ENCODE assay signal across 8 cellular contexts in the genomic region with DNA sequence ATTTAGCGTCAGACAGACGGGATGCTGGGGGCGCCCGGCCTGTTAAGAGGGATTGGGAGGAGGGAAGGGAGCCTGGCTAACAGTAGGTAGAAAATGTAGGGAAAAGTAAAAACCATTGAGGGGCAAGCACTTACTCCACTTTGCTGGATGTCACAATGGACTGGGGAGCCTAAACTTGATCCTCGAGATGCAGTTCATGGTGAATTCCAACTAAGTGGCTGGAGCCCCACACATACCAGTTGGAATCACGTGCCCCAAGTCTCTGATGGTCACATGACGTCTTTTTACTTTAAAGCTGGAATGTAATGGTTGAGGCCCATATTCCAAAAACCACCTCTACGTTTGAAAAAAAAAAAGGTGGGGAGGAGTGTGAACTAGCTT. TPM values are rescaled to one million over a fixed set of nuclear protein-coding genes. Genes with fewer than 3 reads are reported as not detected.
DNase-seq lines count a peak whose midpoint lies in the region; ATAC-seq and TF ChIP-seq lines count a peak whose summit lies in the region.

No MANE protein-coding gene starts in this region.

- no peak for DNase-seq in activated naive CD8-positive, alpha-beta T cell treated with anti-CD3 and anti-CD28 coated beads, Interleukin-2, amount 50 U/mL, for 24 hours
- DNase-seq in lung (ENCODE audit: low spot score) (no peak), aorta (no peak), DMS53 treated with DMSO at 0.1 percent for 48 hours (lab: John Stamatoyannopoulos, UW; ENCODE audit: unreplicated experiment) (no peak), immature natural killer cell (no peak), NCI-H128 (lab: John Stamatoyannopoulos, UW; ENCODE audit: unreplicated experiment) (no peak)

- H3K27ac Mint-ChIP-seq in activated naive CD8-positive, alpha-beta T cell, result no peak overlapping the region
- H3K27ac Mint-ChIP-seq in activated naive CD8-positive, alpha-beta T cell treated with anti-CD3 and anti-CD28 coated beads, Interleukin-2, amount 50 U/mL, for 24 hours, result no peak overlapping the region
- no peak overlapping the region for H3K27ac Mint-ChIP-seq in immature natural killer cell

- H3K27me3 ChIP-seq in duodenal mucosa (ENCODE audit: control insufficient read depth in 1 of 2, insufficient read depth in 2 of 2, low read length in 2 of 2) (no peaks in the 10 kb centered on the region), lung (ENCODE audit: control insufficient read depth, insufficient read depth) (peaks cover 4% of the 10 kb centered on the region), aorta (ENCODE audit: control insufficient read depth in 1 of 2, insufficient read depth in 2 of 2, low read length in 1 of 2) (no peaks in the 10 kb centered on the region)

- H3K27me3 Mint-ChIP-seq in activated naive CD8-positive, alpha-beta T cell, result peaks cover 3% of the 10 kb centered on the region
- H3K27me3 Mint-ChIP-seq in activated naive CD8-positive, alpha-beta T cell treated with anti-CD3 and anti-CD28 coated beads, Interleukin-2, amount 50 U/mL, for 24 hours, result peaks cover 26% of the 10 kb centered on the region
- peaks cover 10 to 43% (median 19%) of the 10 kb centered on the region in 3 donors for H3K27me3 Mint-ChIP-seq in immature natural killer cell (ENCODE audit: low read depth in 3 of 3)

- WGBS in lung, 2 donors, result 18 to 44% methylated on average over 8 of the region's 8 CpGs
- WGBS in aorta, 2 donors, result 2 to 5% methylated on average over 8 of the region's 8 CpGs

- peak overlapping the region in 1 of 2 donors; percentile 59 for H3K9ac ChIP-seq in duodenal mucosa (ENCODE audit: low read depth in 1 of 2, low read length in 2 of 2)

- H3K27ac ChIP-seq in duodenal mucosa (ENCODE audit: low read depth, low read length) (peak overlapping the region; percentile 62), lung (ENCODE audit: low read depth in 1 of 2, low read length in 1 of 2) (peak overlapping the region; percentile 77 to 89), aorta (ENCODE audit: low read depth in 1 of 2, low read length in 2 of 2) (peak overlapping the region; percentile 5 to 86)

- H3K9me3 Mint-ChIP-seq in activated naive CD8-positive, alpha-beta T cell (ENCODE audit: low read depth), result no peaks in the 10 kb centered on the region
- H3K9me3 Mint-ChIP-seq in activated naive CD8-positive, alpha-beta T cell treated with anti-CD3 and anti-CD28 coated beads, Interleukin-2, amount 50 U/mL, for 24 hours, result no peaks in the 10 kb centered on the region
- H3K9me3 Mint-ChIP-seq in immature natural killer cell, result no peaks in the 10 kb centered on the region

- intact Hi-C loops in aorta (cut with DNase I), result loop anchor here (5.0 kb wide), 2 partner anchors 205 to 230 kb away; no protein-coding TSS in a partner anchor

- ATAC-seq in activated naive CD8-positive, alpha-beta T cell treated with anti-CD3 and anti-CD28 coated beads, Interleukin-2, amount 50 U/mL, for 24 hours, result no peak
- ATAC-seq in lung (ENCODE audit: insufficient read depth, low FRiP score) (peak; percentile 8), aorta (ENCODE audit: low FRiP score) (no peak)

- TF ChIP-seq CTCF in lung (IDR thresholded peaks at IDR 0.05; ENCODE audit: control extremely low read depth, extremely low read depth), result no peak

- H3K4me3 ChIP-seq in duodenal mucosa (ENCODE audit: low read depth in 1 of 2, low read length in 2 of 2) (peak overlapping the region; percentile 74 to 77), lung (peak overlapping the region; percentile 68), aorta (ENCODE audit: low read length in 2 of 2) (peak overlapping the region; percentile 48 to 49)

- H3K36me3 Mint-ChIP-seq in activated naive CD8-positive, alpha-beta T cell, result no peaks in the 10 kb centered on the region
- H3K36me3 Mint-ChIP-seq in activated naive CD8-positive, alpha-beta T cell treated with anti-CD3 and anti-CD28 coated beads, Interleukin-2, amount 50 U/mL, for 24 hours (ENCODE audit: low read depth), result no peaks in the 10 kb centered on the region
- H3K36me3 Mint-ChIP-seq in immature natural killer cell, result no peaks in the 10 kb centered on the region

- peaks cover 3% of the 10 kb centered on the region for H3K4me1 Mint-ChIP-seq in activated naive CD8-positive, alpha-beta T cell (ENCODE audit: low read depth)
- no peaks in the 10 kb centered on the region for H3K4me1 Mint-ChIP-seq in activated naive CD8-positive, alpha-beta T cell treated with anti-CD3 and anti-CD28 coated beads, Interleukin-2, amount 50 U/mL, for 24 hours
- peaks cover 0 to 7% of the 10 kb centered on the region in 2 donors for H3K4me1 Mint-ChIP-seq in immature natural killer cell

- no peaks in the 10 kb centered on the region for H3K36me3 ChIP-seq in duodenal mucosa (ENCODE audit: control insufficient read depth in 1 of 2, insufficient read depth in 2 of 2, low read length in 2 of 2)
- H3K36me3 ChIP-seq in lung (ENCODE audit: control insufficient read depth in 2 of 2, insufficient read depth in 2 of 2, low read length in 2 of 2), result no peaks in the 10 kb centered on the region
- no peaks in the 10 kb centered on the region for H3K36me3 ChIP-seq in aorta (ENCODE audit: control insufficient read depth in 1 of 2, insufficient read depth in 2 of 2, low read length in 1 of 2)

- H3K4me3 Mint-ChIP-seq in activated naive CD8-positive, alpha-beta T cell, result peak overlapping the region; percentile 17
- no peak overlapping the region for H3K4me3 Mint-ChIP-seq in activated naive CD8-positive, alpha-beta T cell treated with anti-CD3 and anti-CD28 coated beads, Interleukin-2, amount 50 U/mL, for 24 hours
- H3K4me3 Mint-ChIP-seq in immature natural killer cell, result peak overlapping the region in 2 of 5 donors; percentile 30 to 33

- H3K4me1 ChIP-seq in duodenal mucosa (ENCODE audit: control insufficient read depth in 1 of 2, insufficient read depth in 2 of 2, low read length in 2 of 2), result peaks cover 6% of the 10 kb centered on the region in 2 donors
- H3K4me1 ChIP-seq in lung (ENCODE audit: control insufficient read depth in 2 of 2, insufficient read depth in 2 of 2, low read length in 2 of 2), result peaks cover 0 to 6% of the 10 kb centered on the region in 2 donors
- no peaks in the 10 kb centered on the region for H3K4me1 ChIP-seq in aorta (ENCODE audit: control insufficient read depth in 1 of 2, insufficient read depth in 2 of 2, low read length in 2 of 2)

- H3K9me3 ChIP-seq in duodenal mucosa (ENCODE audit: control insufficient read depth in 1 of 2, low read length in 2 of 2) (no peaks in the 10 kb centered on the region), lung (ENCODE audit: control insufficient read depth in 2 of 2, insufficient read depth in 1 of 2, low read length in 1 of 2) (peaks cover 0 to 2% of the 10 kb centered on the region in 2 donors), aorta (ENCODE audit: control insufficient read depth, low read length) (no peaks in the 10 kb centered on the region)

RNA-seq across cellular contexts. Expression of a gene that starts 1.5 kb away (rescaled TPM):
- total RNA-seq in lung (100 to 1,000 TPM; 138 to 221 TPM), aorta (100 to 1,000 TPM; 481 to 708 TPM)
- polyA plus RNA-seq in lung (10 to 100 TPM; 63.1 to 94.1 TPM), aorta (100 to 1,000 TPM; 241 to 380 TPM), immature natural killer cell (1 to 10 TPM in 2 of 3 donors, not detected in 1; 1.1 to 2.4 TPM)

Comparison
In these comparisons a context has a peak if more than half of its experiments do, and no peak if none do; other contexts are left out.
1. RNA of a gene that starts 1.5 kb away (polyA plus RNA-seq): 241 to 380 TPM in aorta and 63.1 to 94.1 TPM in lung; 1.1 to 2.4 TPM in immature natural killer cell; every median in the first group is over 10 times any median in the second.
2. Peak in every context shown above with its lines, with median percentiles within 50 percentile points of each other: H3K27ac ChIP-seq and H3K4me3 ChIP-seq.